In the genomic region with DNA sequence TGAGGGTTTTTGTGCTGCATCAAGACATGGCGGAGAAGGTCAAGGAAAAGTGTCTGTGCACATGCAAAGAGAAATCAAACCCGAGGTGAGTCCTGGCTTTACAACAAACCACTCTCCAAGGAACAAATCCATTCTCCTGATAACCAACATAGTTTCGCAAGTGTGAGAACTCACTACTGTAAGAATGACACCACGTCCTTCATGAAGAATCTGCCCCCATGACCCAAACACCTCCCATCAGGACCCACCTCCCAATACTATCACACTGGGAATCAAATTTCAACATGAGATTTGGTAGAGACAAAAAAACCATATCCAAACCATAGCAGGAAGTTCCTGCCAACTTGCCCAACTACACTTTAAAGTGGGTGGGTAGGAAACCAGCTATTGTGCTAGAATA, we compare ENCODE assay signal across 11 cellular contexts. TPM values are rescaled to one million over a fixed set of nuclear protein-coding genes. Genes with fewer than 3 reads are reported as not detected.
DNase-seq lines count a peak whose midpoint lies in the region; ATAC-seq and TF ChIP-seq lines count a peak whose summit lies in the region.
"Had no signal": no experiment of that assay in that cellular context is flagged by ENCODE, and none has a peak within 500 bp of the region (broad histone marks: within the 10 kb centered on the region; RNA-seq: fewer than 3 reads in every experiment).

No MANE protein-coding gene starts in this region.

- H3K27me3 ChIP-seq in muscle layer of colon (ENCODE audit: control insufficient read depth in 1 of 2, insufficient read depth in 2 of 2, low read length in 2 of 2) (no peaks in the 10 kb centered on the region), tibial nerve (no peaks in the 10 kb centered on the region)

- peaks cover 8% of the 10 kb centered on the region for H3K36me3 Mint-ChIP-seq in stimulated activated naive CD8-positive, alpha-beta T cell treated with anti-CD3 and anti-CD28 coated beads, Interleukin-15, Interleukin-2, amounts not matched to agents 100 ng/mL and 50 ng/mL, for 24 hours (ENCODE audit: low read depth)
- peaks cover 4% of the 10 kb centered on the region for H3K36me3 Mint-ChIP-seq in activated CD8-positive, alpha-beta T cell treated with anti-CD3 and anti-CD28 coated beads for 36 hours (ENCODE audit: low read depth)
- H3K36me3 Mint-ChIP-seq: IgD-negative memory B cell had no signal

- peak overlapping the region; percentile 11 for H3K9ac ChIP-seq in muscle layer of colon (ENCODE audit: low read length)

- intact Hi-C loops in activated CD8-positive, alpha-beta T cell treated with anti-CD3 and anti-CD28 coated beads for 36 hours (cut with micrococcal nuclease), result no loop called here

- H3K4me1 Mint-ChIP-seq in stimulated activated naive CD8-positive, alpha-beta T cell treated with anti-CD3 and anti-CD28 coated beads, Interleukin-15, Interleukin-2, amounts not matched to agents 100 ng/mL and 50 ng/mL, for 24 hours (ENCODE audit: low read depth), result peaks cover 33% of the 10 kb centered on the region
- H3K4me1 Mint-ChIP-seq in activated CD8-positive, alpha-beta T cell treated with anti-CD3 and anti-CD28 coated beads for 36 hours (ENCODE audit: low read depth), result peaks cover 36% of the 10 kb centered on the region

- H3K9me3 Mint-ChIP-seq in stimulated activated naive CD8-positive, alpha-beta T cell treated with anti-CD3 and anti-CD28 coated beads, Interleukin-15, Interleukin-2, amounts not matched to agents 100 ng/mL and 50 ng/mL, for 24 hours, result no peaks in the 10 kb centered on the region
- H3K9me3 Mint-ChIP-seq in activated CD8-positive, alpha-beta T cell treated with anti-CD3 and anti-CD28 coated beads for 36 hours, result no peaks in the 10 kb centered on the region
- H3K9me3 Mint-ChIP-seq: IgD-negative memory B cell had no signal

- no peaks in the 10 kb centered on the region for H3K9me3 ChIP-seq in muscle layer of colon (ENCODE audit: low read length)
- H3K9me3 ChIP-seq in tibial nerve, result no peaks in the 10 kb centered on the region

- peak overlapping the region; percentile 92 for H3K4me3 Mint-ChIP-seq in stimulated activated naive CD8-positive, alpha-beta T cell treated with anti-CD3 and anti-CD28 coated beads, Interleukin-15, Interleukin-2, amounts not matched to agents 100 ng/mL and 50 ng/mL, for 24 hours
- H3K4me3 Mint-ChIP-seq in activated CD8-positive, alpha-beta T cell treated with anti-CD3 and anti-CD28 coated beads for 36 hours, result peak overlapping the region; percentile 80

- DNase-seq in stimulated activated naive CD8-positive, alpha-beta T cell treated with anti-CD3 and anti-CD28 coated beads, Interleukin-15, Interleukin-2, amounts not matched to agents 100 U/mL and 50 U/mL, for 24 hours, result no peak
- no peak for DNase-seq in activated CD8-positive, alpha-beta T cell treated with anti-CD3 and anti-CD28 coated beads for 36 hours
- DNase-seq in tibial nerve (ENCODE audit: low spot score in 2 of 2) (no peak), inferior parietal cortex (ENCODE audit: extremely low spot score) (no peak), NCI-H526 treated with DMSO at 0.1 percent for 48 hours (lab: John Stamatoyannopoulos, UW) (no peak), GM20000 (ENCODE audit: low spot score) (no peak)
- DNase-seq: NCI-H526, T1000 had no signal

- POLR2A ChIA-PET in activated CD8-positive, alpha-beta T cell treated with anti-CD3 and anti-CD28 coated beads for 36 hours (lab: Charles Lee), result no interaction called here

- H3K4me3 ChIP-seq in muscle layer of colon (ENCODE audit: low read depth in 1 of 2, low read length in 2 of 2) (peak overlapping the region in 1 of 2 donors; percentile 85), tibial nerve (no peak overlapping the region)

- CTCF ChIA-PET in activated CD8-positive, alpha-beta T cell treated with anti-CD3 and anti-CD28 coated beads for 36 hours (lab: Charles Lee), result interaction anchor here (1.1 to 1.4 kb wide), 2 partner anchors 39 to 104 kb away, joined by 3 to 6 read pairs; a partner anchor contains a TSS

- no peak for TF ChIP-seq POLR2A in tibial nerve (IDR thresholded peaks at IDR 0.05)

- no peak for ATAC-seq in stimulated activated naive CD8-positive, alpha-beta T cell treated with anti-CD3 and anti-CD28 coated beads, Interleukin-15, Interleukin-2, amounts not matched to agents 100 U/mL and 50 U/mL, for 24 hours
- ATAC-seq in activated CD8-positive, alpha-beta T cell treated with anti-CD3 and anti-CD28 coated beads for 36 hours, result no peak

- TF ChIP-seq CTCF in activated CD8-positive, alpha-beta T cell treated with anti-CD3 and anti-CD28 coated beads for 36 hours (IDR thresholded peaks at IDR 0.05), result no peak
- TF ChIP-seq CTCF in tibial nerve (IDR thresholded peaks at IDR 0.05), result no peak
- no peak for TF ChIP-seq CTCF in GM20000 (IDR thresholded peaks at IDR 0.05; ENCODE audit: extremely low read depth, missing control alignments)

- no peak for TF ChIP-seq EP300 in tibial nerve (IDR thresholded peaks at IDR 0.05)

- WGBS in tibial nerve, 2 donors, result 71 to 75% methylated on average over 4 of the region's 4 CpGs

- H3K36me3 ChIP-seq in muscle layer of colon (ENCODE audit: insufficient read depth, low read length), result no peaks in the 10 kb centered on the region
- H3K36me3 ChIP-seq in tibial nerve, result no peaks in the 10 kb centered on the region

- H3K4me1 ChIP-seq in muscle layer of colon (ENCODE audit: insufficient read depth, low read length), result peaks cover 31% of the 10 kb centered on the region
- H3K4me1 ChIP-seq in tibial nerve, result peaks cover 0 to 33% (median 14%) of the 10 kb centered on the region in 4 donors

- H3K27ac Mint-ChIP-seq in stimulated activated naive CD8-positive, alpha-beta T cell treated with anti-CD3 and anti-CD28 coated beads, Interleukin-15, Interleukin-2, amounts not matched to agents 100 ng/mL and 50 ng/mL, for 24 hours, result no peak overlapping the region
- no peak overlapping the region for H3K27ac Mint-ChIP-seq in activated CD8-positive, alpha-beta T cell treated with anti-CD3 and anti-CD28 coated beads for 36 hours

- no peaks in the 10 kb centered on the region for H3K27me3 Mint-ChIP-seq in stimulated activated naive CD8-positive, alpha-beta T cell treated with anti-CD3 and anti-CD28 coated beads, Interleukin-15, Interleukin-2, amounts not matched to agents 100 ng/mL and 50 ng/mL, for 24 hours
- H3K27me3 Mint-ChIP-seq in activated CD8-positive, alpha-beta T cell treated with anti-CD3 and anti-CD28 coated beads for 36 hours, result no peaks in the 10 kb centered on the region
- H3K27me3 Mint-ChIP-seq: IgD-negative memory B cell had no signal

- H3K27ac ChIP-seq in muscle layer of colon (ENCODE audit: low read depth, low read length) (no peak overlapping the region), tibial nerve (peak overlapping the region in 2 of 4 donors; percentile 29 to 96)

RNA-seq across cellular contexts. Expression of a gene that starts 2.4 kb away (rescaled TPM):
- 10 to 100 TPM; 21.7 to 27.0 TPM for total RNA-seq in activated CD8-positive, alpha-beta T cell treated with anti-CD3 and anti-CD28 coated beads for 36 hours
- total RNA-seq in tibial nerve, result 10 to 100 TPM; 58.0 to 83.2 (median 73.5) TPM

RNA-seq across cellular contexts. Expression of a gene that starts 39.1 kb away (rescaled TPM):
- 10 to 100 TPM; 14.9 to 16.3 TPM for total RNA-seq in activated CD8-positive, alpha-beta T cell treated with anti-CD3 and anti-CD28 coated beads for 36 hours
- total RNA-seq in tibial nerve, result 10 to 100 TPM; 26.9 to 61.5 (median 27.9) TPM
